ENCODE assay signal across 8 cellular contexts in genomic region chr12:115752913-115753726, GRCh38.
DNase-seq lines count a peak whose midpoint lies in the region; ATAC-seq and TF ChIP-seq lines count a peak whose summit lies in the region.

No MANE protein-coding gene starts in this region.

- peaks cover 4% of the 10 kb centered on the region for H3F3A ChIP-seq in smooth muscle cell (ENCODE audit: low read depth)

- DNase-seq in AG08396 (ENCODE audit: low spot score) (peak; percentile 72), GM13976 (ENCODE audit: low spot score) (peak; percentile 18), NCI-H2107 treated with DMSO at 0.1 percent for 48 hours (lab: John Stamatoyannopoulos, UW; ENCODE audit: unreplicated experiment) (peak; percentile 37), anterior cingulate cortex (lab: John Stamatoyannopoulos, UW) (peak in 40 of 58 donors; percentile 1 to 65 (median 10)), hepatic stellate cell (ENCODE audit: low spot score) (peak; percentile 48), smooth muscle cell (lab: John Stamatoyannopoulos, UW; ENCODE audit: unreplicated experiment) (no peak), T1000 (lab: John Stamatoyannopoulos, UW) (no peak)

- no peak overlapping the region for H3K9ac ChIP-seq in smooth muscle cell (ENCODE audit: low read depth)

- H3K4me1 ChIP-seq in smooth muscle cell (ENCODE audit: low read depth) = peaks cover 12% of the 10 kb centered on the region

- no peaks in the 10 kb centered on the region for H3K36me3 ChIP-seq in smooth muscle cell (ENCODE audit: low read depth)

- no peak overlapping the region for H2AFZ ChIP-seq in smooth muscle cell (ENCODE audit: low read depth)

- in situ Hi-C loops in GM13976 (cut with MboI; ENCODE audit: low sequenced_read_pairs, unreplicated experiment) = loop anchor here (10.0 kb wide), 1 partner anchor 1088 kb away; no protein-coding TSS in a partner anchor

- H3K27ac ChIP-seq in smooth muscle cell (ENCODE audit: low read depth) = no peak overlapping the region

- no peak overlapping the region for H3K4me3 ChIP-seq in smooth muscle cell

- no peaks in the 10 kb centered on the region for H3K9me3 ChIP-seq in smooth muscle cell (replicated peaks; ENCODE audit: low read depth)

- H3K4me2 ChIP-seq in smooth muscle cell = peak overlapping the region; percentile 19

- no peaks in the 10 kb centered on the region for H3K27me3 ChIP-seq in smooth muscle cell (ENCODE audit: low read depth)

- no peaks in the 10 kb centered on the region for H3K79me2 ChIP-seq in smooth muscle cell (ENCODE audit: low read depth)

- no peaks in the 10 kb centered on the region for H4K20me1 ChIP-seq in smooth muscle cell (ENCODE audit: low read depth)

- no peak for ATAC-seq in HG03469 (IDR thresholded peaks at IDR 0.05; ENCODE audit: unreplicated experiment)

- TF ChIP-seq CTCF in GM13976 (IDR thresholded peaks at IDR 0.05; ENCODE audit: borderline replicate concordance, control extremely low read depth, extremely low read depth, insufficient read depth, missing control alignments) = peak; percentile 41
- TF ChIP-seq CTCF in smooth muscle cell (IDR thresholded peaks at IDR 0.05; ENCODE audit: borderline replicate concordance, insufficient read depth, poor library complexity, severe bottlenecking) = peak; percentile 68

- 65% methylated on average over 5 of the region's 5 CpGs for WGBS in smooth muscle cell (ENCODE audit: low lambda C conversion rate)

Comparison
In these comparisons a context has a peak if more than half of its experiments do, and no peak if none do; other contexts are left out.
1. DNase-seq: peak in AG08396 (single experiment), GM13976 (single experiment), NCI-H2107 treated with DMSO at 0.1 percent for 48 hours (single experiment), anterior cingulate cortex (40 of 58) and hepatic stellate cell (single experiment); none in smooth muscle cell (single experiment) and T1000 (single experiment).